8 cellular contexts compared by ENCODE assay signal in the genomic region with DNA sequence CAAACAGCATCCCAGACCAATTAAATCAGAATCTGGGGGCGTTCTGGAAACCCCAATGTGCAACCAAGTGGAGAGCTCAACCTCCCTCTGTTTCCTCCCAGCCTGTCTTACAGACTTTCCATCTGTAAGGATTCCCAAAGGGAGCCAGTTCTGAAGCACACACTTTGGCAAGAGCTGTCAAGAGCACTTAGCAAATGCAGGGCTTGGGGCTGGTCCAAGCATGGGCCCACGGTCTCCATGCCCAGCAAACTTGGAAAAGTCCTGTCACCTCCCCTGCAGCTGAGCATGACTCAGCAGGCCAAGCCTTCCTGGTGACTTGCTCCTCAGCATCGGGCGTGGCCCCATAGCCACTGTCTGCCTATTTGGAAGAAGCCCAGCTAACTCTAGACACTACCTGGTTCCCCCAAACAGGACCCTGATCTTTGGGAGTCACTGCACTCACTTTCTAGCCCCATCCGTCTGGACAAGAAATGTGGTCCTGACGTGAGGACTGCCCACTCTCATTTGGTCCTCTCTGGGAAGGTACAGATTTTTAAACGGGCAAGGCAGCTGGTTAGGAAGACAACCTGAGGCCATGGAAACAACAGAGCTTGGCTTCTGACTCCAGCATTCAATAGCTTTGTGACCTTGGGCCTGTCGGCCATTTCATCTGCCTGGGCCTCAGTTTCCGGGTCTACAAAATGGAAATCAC. TPM values are rescaled to one million over a fixed set of nuclear protein-coding genes. Genes with fewer than 3 reads are reported as not detected.
A peak's percentile ranks its signal among the peaks of the same experiment; 100 is the strongest.
DNase-seq lines count a peak whose midpoint lies in the region; ATAC-seq and TF ChIP-seq lines count a peak whose summit lies in the region.

No MANE protein-coding gene starts in this region.

- peaks cover 45% of the 10 kb centered on the region for H4K20me1 ChIP-seq in hepatocyte (ENCODE audit: insufficient read depth, poor library complexity, severe bottlenecking)

- intact Hi-C loops in Calu3 (cut with micrococcal nuclease; ENCODE audit: unreplicated experiment): loop anchor here (2.0 kb wide), 1 partner anchor 15 kb away; no protein-coding TSS in a partner anchor

- no peaks in the 10 kb centered on the region for H3K27me3 Mint-ChIP-seq in Calu3 (ENCODE audit: unreplicated experiment)

- H3K79me2 ChIP-seq in hepatocyte: peaks cover 80% of the 10 kb centered on the region

- peak; percentile 81 for DNase-seq in Calu3
- DNase-seq in NCI-H2196 (lab: John Stamatoyannopoulos, UW; ENCODE audit: unreplicated experiment): peak; percentile 64
- DNase-seq in amniotic stem cell (lab: John Stamatoyannopoulos, UW): peak; percentile 88
- peak; percentile 73 for DNase-seq in hepatocyte (ENCODE audit: low spot score)
- no peak for DNase-seq in D341Med (ENCODE audit: low spot score)

- H3K27ac Mint-ChIP-seq in Calu3 (ENCODE audit: unreplicated experiment): peak overlapping the region; percentile 98

- peak overlapping the region; percentile 89 for H3K27ac ChIP-seq in hepatocyte
- H3K27ac ChIP-seq in skeletal muscle tissue (ENCODE audit: low read depth, low read length): peak overlapping the region; percentile 70

- H3K4me2 ChIP-seq in hepatocyte: no peak overlapping the region

- H3K27me3 ChIP-seq in hepatocyte (no peaks in the 10 kb centered on the region), skeletal muscle tissue (ENCODE audit: control insufficient read depth in 3 of 3, insufficient read depth in 3 of 3, low read length in 3 of 3) (no peaks in the 10 kb centered on the region)

- no peaks in the 10 kb centered on the region for H3K9me3 Mint-ChIP-seq in Calu3 (ENCODE audit: low read depth, unreplicated experiment)

- H3K9me2 ChIP-seq in hepatocyte (replicated peaks; ENCODE audit: insufficient read depth): no peaks in the 10 kb centered on the region

- ATAC-seq in HG02571 (IDR thresholded peaks at IDR 0.05; ENCODE audit: unreplicated experiment) (no peak), GM21825 (IDR thresholded peaks at IDR 0.05; ENCODE audit: unreplicated experiment) (no peak)

- no peak for TF ChIP-seq CTCF in Calu3 (IDR thresholded peaks at IDR 0.05; ENCODE audit: unreplicated experiment)
- TF ChIP-seq CTCF in hepatocyte (IDR thresholded peaks at IDR 0.05; ENCODE audit: poor library complexity): no peak

- BruUV-seq in Calu3 (replicated peaks; lab: Mats Ljungman, UMichigan): no TSS peak

- WGBS in hepatocyte (ENCODE audit: low lambda C conversion rate, missing lambda C conversion rate): 84% methylated on average over 9 of the region's 9 CpGs

- CTCF ChIA-PET in Calu3 (lab: Charles Lee): interaction anchor here (0.6 to 1.5 kb wide), 6 partner anchors 10 to 1808 kb away, joined by 3 to 6 read pairs (median 4); no protein-coding TSS in a partner anchor

- no peak overlapping the region for H3K9ac ChIP-seq in skeletal muscle tissue (ENCODE audit: low read depth in 1 of 3, low read length in 3 of 3)

- H3K4me1 ChIP-seq in hepatocyte (ENCODE audit: insufficient read depth): peaks cover 67% of the 10 kb centered on the region
- peaks cover 50 to 56% (median 54%) of the 10 kb centered on the region in 3 donors for H3K4me1 ChIP-seq in skeletal muscle tissue (ENCODE audit: control insufficient read depth in 3 of 3, insufficient read depth in 3 of 3, low read length in 3 of 3)

- no peak overlapping the region for H2AFZ ChIP-seq in hepatocyte

- H3K4me3 ChIP-seq in hepatocyte (no peak overlapping the region), skeletal muscle tissue (ENCODE audit: low read length in 3 of 3) (no peak overlapping the region)

- peaks cover 94% of the 10 kb centered on the region for H3K36me3 Mint-ChIP-seq in Calu3 (ENCODE audit: insufficient read depth, unreplicated experiment)

- no peaks in the 10 kb centered on the region for H3K36me3 ChIP-seq in hepatocyte (replicated peaks; ENCODE audit: insufficient read depth, low read depth)
- peaks cover 0 to 2% (median 0%) of the 10 kb centered on the region in 3 donors for H3K36me3 ChIP-seq in skeletal muscle tissue (ENCODE audit: control insufficient read depth in 3 of 3, insufficient read depth in 3 of 3, low read length in 3 of 3)

- no peaks in the 10 kb centered on the region for H3K9me3 ChIP-seq in hepatocyte (ENCODE audit: low read depth)
- no peaks in the 10 kb centered on the region for H3K9me3 ChIP-seq in skeletal muscle tissue (ENCODE audit: control insufficient read depth in 3 of 3, low read length in 3 of 3)

- peak overlapping the region; percentile 64 for H3K4me3 Mint-ChIP-seq in Calu3 (ENCODE audit: low read depth, unreplicated experiment)

- H3K4me1 Mint-ChIP-seq in Calu3 (ENCODE audit: low read depth, unreplicated experiment): peaks cover 92% of the 10 kb centered on the region

RNA-seq across cellular contexts. Expression of gene SLC2A1, which starts 16.9 kb away (rescaled TPM):
- total RNA-seq in Calu3 (2022): 163 and 183 TPM in 2 replicates
- total RNA-seq in hepatocyte: 271 and 301 TPM in 2 replicates
- 271 and 314 TPM in 2 replicates for polyA plus RNA-seq in hepatocyte
- total RNA-seq in skeletal muscle tissue: 28.2 TPM
